In genomic region chr3:126500016-126500415, GRCh38 we compare ENCODE assay signal across 2 cellular contexts.
TF ChIP-seq lines count a peak whose summit lies in the region.

No MANE protein-coding gene starts in this region.

TF ChIP-seq in HCT116, 20 proteins besides CTCF, POLR2A, EP300 and RAD21:
- TF ChIP-seq TCF7L2 (IDR thresholded peaks at IDR 0.05; ENCODE audit: borderline replicate concordance, extremely low read depth, insufficient read depth, insufficient read length) (no peak), SP1 (IDR thresholded peaks at IDR 0.05; ENCODE audit: low read depth) (no peak), ZNF274 (IDR thresholded peaks at IDR 0.05; ENCODE audit: low read depth, low read length) (no peak), ELF1 (IDR thresholded peaks at IDR 0.05; ENCODE audit: borderline replicate concordance, low read depth) (no peak), EGR1 (IDR thresholded peaks at IDR 0.05; ENCODE audit: low read depth) (no peak), CBX3 (IDR thresholded peaks at IDR 0.05; ENCODE audit: low read depth) (no peak), SRF (IDR thresholded peaks at IDR 0.05; ENCODE audit: low read depth) (no peak), ZFX (IDR thresholded peaks at IDR 0.05) (no peak), EZH2phosphoT487 (IDR thresholded peaks at IDR 0.05; ENCODE audit: borderline replicate concordance) (no peak), ZBTB33 (IDR thresholded peaks at IDR 0.05; ENCODE audit: extremely low read depth, insufficient replicate concordance, low read length) (no peak), MAX (IDR thresholded peaks at IDR 0.05) (no peak), SIN3A (IDR thresholded peaks at IDR 0.05; ENCODE audit: low read depth) (no peak), POLR2AphosphoS5 (IDR thresholded peaks at IDR 0.05; ENCODE audit: low read depth, low read length) (no peak), REST (IDR thresholded peaks at IDR 0.05; ENCODE audit: low read depth) (no peak), FOSL1 (IDR thresholded peaks at IDR 0.05; ENCODE audit: low read depth) (no peak), YY1 (IDR thresholded peaks at IDR 0.05; ENCODE audit: extremely low read depth, insufficient replicate concordance, low read depth, low read length) (no peak), ATF3 (IDR thresholded peaks at IDR 0.05) (no peak), JUND (IDR thresholded peaks at IDR 0.05) (no peak), CEBPB (IDR thresholded peaks at IDR 0.05; ENCODE audit: low read depth) (no peak), EZH2 (IDR thresholded peaks at IDR 0.05) (no peak)
TF ChIP-seq in HCT116: peak in this region for 0.

TF ChIP-seq in H1, 55 proteins besides CTCF, POLR2A, EP300 and RAD21:
- TF ChIP-seq RFX5 (IDR thresholded peaks at IDR 0.05; ENCODE audit: borderline replicate concordance, low read depth, low read length) (no peak), FOSL1 (IDR thresholded peaks at IDR 0.05; ENCODE audit: insufficient read depth, low read depth, low read length) (no peak), CBX8 (IDR thresholded peaks at IDR 0.05; ENCODE audit: borderline replicate concordance, low read depth, low read length) (no peak), CREB1 (IDR thresholded peaks at IDR 0.05) (no peak), CTBP2 (IDR thresholded peaks at IDR 0.05; ENCODE audit: borderline replicate concordance, insufficient read depth, insufficient read length, low read length) (no peak)
